In genomic region chr1:52927219-52928082, GRCh38 we compare ENCODE assay signal across 8 cellular contexts. TPM values are rescaled to one million over a fixed set of nuclear protein-coding genes. Genes with fewer than 3 reads are reported as not detected.
DNase-seq lines count a peak whose midpoint lies in the region; TF ChIP-seq lines count a peak whose summit lies in the region.

SCP2 (plus strand) TSS chr1:52927276; CDS start chr1:52927397, 121 bp downstream.

- H3K36me3 ChIP-seq in HUES6 (ENCODE audit: control insufficient read depth, insufficient read depth, low read length): no peaks in the 10 kb centered on the region
- H3K36me3 ChIP-seq in SJCRH30: no peaks in the 10 kb centered on the region

- H3K27ac Mint-ChIP-seq in activated naive CD4-positive, alpha-beta T cell treated with anti-CD3 and anti-CD28 coated beads for 36 hours: no peak within 1 kb of the TSS

- peaks cover 13% of the 10 kb centered on the region for H3K4me1 Mint-ChIP-seq in activated naive CD4-positive, alpha-beta T cell treated with anti-CD3 and anti-CD28 coated beads for 36 hours (ENCODE audit: low read depth)

- H3K9me3 Mint-ChIP-seq in activated naive CD4-positive, alpha-beta T cell treated with anti-CD3 and anti-CD28 coated beads for 36 hours: no peaks in the 10 kb centered on the region

- H3K9ac ChIP-seq in HUES6 (ENCODE audit: low read length): peak within 1 kb of the TSS; percentile 57

- H3K4me3 Mint-ChIP-seq in activated naive CD4-positive, alpha-beta T cell treated with anti-CD3 and anti-CD28 coated beads for 36 hours: peak within 1 kb of the TSS; percentile 85

- H3K27me3 Mint-ChIP-seq in activated naive CD4-positive, alpha-beta T cell treated with anti-CD3 and anti-CD28 coated beads for 36 hours (ENCODE audit: low read depth): no peaks in the 10 kb centered on the region

- CTCF ChIA-PET in activated naive CD4-positive, alpha-beta T cell treated with anti-CD3 and anti-CD28 coated beads for 36 hours (lab: Charles Lee): interaction anchor here (0.6 to 0.7 kb wide), 2 partner anchors 26 to 127 kb away, joined by 3 read pairs; no protein-coding TSS in a partner anchor

- H3K9me3 ChIP-seq in HUES6 (ENCODE audit: control insufficient read depth, insufficient read depth, low read depth, low read length): no peaks in the 10 kb centered on the region
- no peaks in the 10 kb centered on the region for H3K9me3 ChIP-seq in SJCRH30 (replicated peaks)

- peaks cover 46% of the 10 kb centered on the region for H3K27me3 ChIP-seq in HUES6 (ENCODE audit: control insufficient read depth, insufficient read depth, low read length)
- no peaks in the 10 kb centered on the region for H3K27me3 ChIP-seq in SJCRH30

- H3K4me1 ChIP-seq in HUES6 (ENCODE audit: control insufficient read depth, insufficient read depth, low read length) (peaks cover 5% of the 10 kb centered on the region; the same call in 1 of the 2 replicates), SJCRH30 (no peaks in the 10 kb centered on the region)

- H3K36me3 Mint-ChIP-seq in activated naive CD4-positive, alpha-beta T cell treated with anti-CD3 and anti-CD28 coated beads for 36 hours (ENCODE audit: low read depth): no peaks in the 10 kb centered on the region

- peak; percentile 62 for TF ChIP-seq POLR2A in GM19193 (IDR thresholded peaks at IDR 0.05; ENCODE audit: extremely low read depth, insufficient read depth, insufficient read length)

- DNase-seq in AG09309 (ENCODE audit: low read depth): no peak
- peak; percentile 86 to 90 for DNase-seq in SJCRH30
- DNase-seq in activated naive CD4-positive, alpha-beta T cell treated with anti-CD3 and anti-CD28 coated beads for 36 hours: peak; percentile 83
- DNase-seq in germinal center (ENCODE audit: low spot score): peak; percentile 88
- DNase-seq in occipital lobe (lab: John Stamatoyannopoulos, UW): peak; percentile 79
- DNase-seq in substantia nigra (lab: John Stamatoyannopoulos, UW): peak; percentile 21 to 87 (median 67)

- H3K4me3 ChIP-seq in AG09309 (ENCODE audit: control insufficient read depth, low read depth, low read length): peak within 1 kb of the TSS; percentile 92
- H3K4me3 ChIP-seq in HUES6 (ENCODE audit: low read depth, low read length): peak within 1 kb of the TSS; percentile 82
- peak within 1 kb of the TSS; percentile 84 for H3K4me3 ChIP-seq in SJCRH30

- H3K27ac ChIP-seq in HUES6 (ENCODE audit: low read depth, low read length) (no peak within 1 kb of the TSS), SJCRH30 (peak within 1 kb of the TSS; percentile 11; the same call in 1 of the 2 replicates), substantia nigra (ENCODE audit: low read depth, low read length, poor library complexity, severe bottlenecking) (peak within 1 kb of the TSS; percentile 54)

- intact Hi-C loops in activated naive CD4-positive, alpha-beta T cell treated with anti-CD3 and anti-CD28 coated beads for 36 hours (cut with micrococcal nuclease): loop anchor here (1.0 to 10.0 kb wide), 3 partner anchors 87 to 870 kb away; partner anchors contain the start of genes BTF3L4 and TXNDC12

- TF ChIP-seq CTCF in AG09309 (IDR thresholded peaks at IDR 0.05; ENCODE audit: control insufficient read depth, insufficient read depth, low read depth, low read length, missing control alignments): no peak

RNA-seq across cellular contexts. Expression of gene SCP2, which starts in this region (rescaled TPM):
- 107 and 118 TPM in 2 replicates for total RNA-seq in SJCRH30 (2014; rRNA removed; shearing (Covaris generic))
- 10 to 100 TPM; 71.8 to 79.2 TPM for total RNA-seq in activated naive CD4-positive, alpha-beta T cell treated with anti-CD3 and anti-CD28 coated beads for 36 hours
- total RNA-seq in occipital lobe: 72.7 TPM
